ENCODE assay signal across 13 cellular contexts in genomic region chr14:68935761-68936209, GRCh38. TPM values are rescaled to one million over a fixed set of nuclear protein-coding genes. Genes with fewer than 3 reads are reported as not detected.
DNase-seq lines count a peak whose midpoint lies in the region; ATAC-seq, FAIRE-seq and TF ChIP-seq lines count a peak whose summit lies in the region.
"Had no signal": no experiment of that assay in that cellular context is flagged by ENCODE, and none has a peak within 500 bp of the region (broad histone marks: within the 10 kb centered on the region; RNA-seq: fewer than 3 reads in every experiment).

No MANE protein-coding gene starts in this region.

- no peak for ATAC-seq in CD4-positive, CD25-positive, alpha-beta regulatory T cell (ENCODE audit: low read depth in 2 of 2)
- peak; percentile 63 for ATAC-seq in body of pancreas

- no peak for FAIRE-seq in GM19239 (lab: Jason Lieb, UNC)

- TF ChIP-seq POLR2A in body of pancreas (IDR thresholded peaks at IDR 0.05) = peak in 2 of 3 donors; percentile 23 to 34
- no peak for TF ChIP-seq POLR2A in prostate gland (IDR thresholded peaks at IDR 0.05)

- no peaks in the 10 kb centered on the region for H3K27me3 Mint-ChIP-seq in CD4-positive, CD25-positive, alpha-beta regulatory T cell

- H3K36me3 ChIP-seq in CD4-positive, CD25-positive, alpha-beta regulatory T cell (ENCODE audit: control insufficient read depth, insufficient read depth, low read length) = no peaks in the 10 kb centered on the region
- H3K36me3 ChIP-seq in body of pancreas (replicated peaks in 1 of 2; ENCODE audit: insufficient read depth in 1 of 2, low read depth in 2 of 2) = no peaks in the 10 kb centered on the region
- H3K36me3 ChIP-seq in right atrium auricular region = no peaks in the 10 kb centered on the region
- no peaks in the 10 kb centered on the region for H3K36me3 ChIP-seq in prostate gland
- H3K36me3 ChIP-seq in effector memory CD4-positive, alpha-beta T cell (ENCODE audit: control insufficient read depth, insufficient read depth, low read length) = no peaks in the 10 kb centered on the region

- H3K9me3 Mint-ChIP-seq in CD4-positive, CD25-positive, alpha-beta regulatory T cell = no peaks in the 10 kb centered on the region

- 13 to 22% methylated on average over 6 of the region's 6 CpGs for WGBS in body of pancreas, 2 donors
- WGBS in prostate gland = 40% methylated on average over 6 of the region's 6 CpGs

- H3K9me3 ChIP-seq in CD4-positive, CD25-positive, alpha-beta regulatory T cell (ENCODE audit: control insufficient read depth in 2 of 2, low read length in 2 of 2) = no peaks in the 10 kb centered on the region
- H3K9me3 ChIP-seq in body of pancreas (no peaks in the 10 kb centered on the region), right atrium auricular region (no peaks in the 10 kb centered on the region), prostate gland (no peaks in the 10 kb centered on the region)
- no peaks in the 10 kb centered on the region for H3K9me3 ChIP-seq in effector memory CD4-positive, alpha-beta T cell (ENCODE audit: control insufficient read depth, low read length)

- H3K36me3 Mint-ChIP-seq in CD4-positive, CD25-positive, alpha-beta regulatory T cell = peaks cover 11% of the 10 kb centered on the region

- peak overlapping the region in 2 of 3 donors; percentile 74 to 78 for H3K27ac Mint-ChIP-seq in CD4-positive, CD25-positive, alpha-beta regulatory T cell

- intact Hi-C loops in body of pancreas (cut with DNase I) = no loop called here
- intact Hi-C loops in prostate gland (cut with DNase I) = no loop called here

- no peak for TF ChIP-seq CTCF in body of pancreas (IDR thresholded peaks at IDR 0.05)
- no peak for TF ChIP-seq CTCF in right atrium auricular region (IDR thresholded peaks at IDR 0.05)
- TF ChIP-seq CTCF in prostate gland (IDR thresholded peaks at IDR 0.05) = no peak

- peaks cover 5% of the 10 kb centered on the region for H3K4me1 ChIP-seq in CD4-positive, CD25-positive, alpha-beta regulatory T cell (ENCODE audit: control insufficient read depth, insufficient read depth, low read length, poor library complexity, severe bottlenecking)
- H3K4me1 ChIP-seq in body of pancreas = peaks cover 67% of the 10 kb centered on the region
- H3K4me1 ChIP-seq in right atrium auricular region = peaks cover 0 to 84% of the 10 kb centered on the region in 2 donors
- H3K4me1 ChIP-seq in prostate gland (replicated peaks) = peaks cover 27% of the 10 kb centered on the region
- no peaks in the 10 kb centered on the region for H3K4me1 ChIP-seq in effector memory CD4-positive, alpha-beta T cell (ENCODE audit: control insufficient read depth, insufficient read depth, low read length, poor library complexity, severe bottlenecking)

- no peak for DNase-seq in CD4-positive, CD25-positive, alpha-beta regulatory T cell
- DNase-seq in body of pancreas (peak; percentile 77 to 88 (median 83)), right atrium auricular region (ENCODE audit: low spot score) (peak; percentile 84), prostate gland (ENCODE audit: low spot score) (peak; percentile 35), SIG-M5 treated with dmso at 0.1 percent for 504 hours (lab: John Stamatoyannopoulos, UW; ENCODE audit: unreplicated experiment) (no peak), SHP77 treated with DMSO at 0.1 percent for 48 hours (lab: John Stamatoyannopoulos, UW) (no peak), GM19239 (ENCODE audit: insufficient read length, low spot score) (no peak)
- DNase-seq in effector memory CD4-positive, alpha-beta T cell = no peak
- DNase-seq: activated CD4-positive, alpha-beta T cell treated with anti-CD3 and anti-CD28 coated beads for 48 hours; foreskin melanocyte; PC-9 had no signal

- peaks cover 7 to 89% (median 31%) of the 10 kb centered on the region in 4 donors for H3K4me1 Mint-ChIP-seq in CD4-positive, CD25-positive, alpha-beta regulatory T cell

- H3K4me3 Mint-ChIP-seq in CD4-positive, CD25-positive, alpha-beta regulatory T cell = no peak overlapping the region

- no peaks in the 10 kb centered on the region for H3K27me3 ChIP-seq in CD4-positive, CD25-positive, alpha-beta regulatory T cell (ENCODE audit: control insufficient read depth, insufficient read depth, low read length)
- H3K27me3 ChIP-seq in body of pancreas (no peaks in the 10 kb centered on the region), right atrium auricular region (no peaks in the 10 kb centered on the region), prostate gland (replicated peaks; ENCODE audit: insufficient read depth) (no peaks in the 10 kb centered on the region)
- no peaks in the 10 kb centered on the region for H3K27me3 ChIP-seq in effector memory CD4-positive, alpha-beta T cell (replicated peaks; ENCODE audit: control insufficient read depth, insufficient read depth, low read length, poor library complexity, severe bottlenecking)

- no peak overlapping the region for H3K4me3 ChIP-seq in CD4-positive, CD25-positive, alpha-beta regulatory T cell (ENCODE audit: low read depth, low read length)
- H3K4me3 ChIP-seq in body of pancreas (no peak overlapping the region), right atrium auricular region (no peak overlapping the region), prostate gland (no peak overlapping the region)
- H3K4me3 ChIP-seq in effector memory CD4-positive, alpha-beta T cell (ENCODE audit: insufficient read depth, low read depth, low read length, poor library complexity, severe bottlenecking) = no peak overlapping the region
- H3K4me3 ChIP-seq: PC-9 had no signal

- no peak overlapping the region for H3K27ac ChIP-seq in CD4-positive, CD25-positive, alpha-beta regulatory T cell (ENCODE audit: insufficient read depth, low read length, poor library complexity, severe bottlenecking)
- H3K27ac ChIP-seq in body of pancreas = peak overlapping the region; percentile 43 to 91 (median 89)
- H3K27ac ChIP-seq in right atrium auricular region = peak overlapping the region; percentile 86 to 91
- H3K27ac ChIP-seq in prostate gland = peak overlapping the region; percentile 96 to 98
- H3K27ac ChIP-seq in effector memory CD4-positive, alpha-beta T cell (ENCODE audit: insufficient read depth, low read length, poor library complexity, severe bottlenecking) = no peak overlapping the region
- H3K27ac ChIP-seq: C4-2B, parathyroid adenoma, PC-9 had no signal

RNA-seq across cellular contexts. Expression of gene ACTN1, which starts 43.3 kb away (rescaled TPM):
- total RNA-seq in CD4-positive, CD25-positive, alpha-beta regulatory T cell = 47.5 TPM
- polyA plus RNA-seq in CD4-positive, CD25-positive, alpha-beta regulatory T cell = 10 to 100 TPM; 28.3 to 78.8 (median 51.8) TPM
- total RNA-seq in body of pancreas = 10 to 100 TPM; 84.8 to 93.6 TPM
- total RNA-seq in right atrium auricular region = 100 to 1,000 TPM; 170 to 316 TPM
- 100 to 1,000 TPM; 197 to 240 TPM for total RNA-seq in prostate gland

Comparison
In these comparisons a context has a peak if more than half of its experiments do, and no peak if none do; other contexts are left out.
1. DNase-seq: peak in body of pancreas (4 of 4), right atrium auricular region (single experiment) and prostate gland (single experiment); none in CD4-positive, CD25-positive, alpha-beta regulatory T cell (0 of 3), SIG-M5 treated with dmso at 0.1 percent for 504 hours (single experiment), SHP77 treated with DMSO at 0.1 percent for 48 hours (single experiment), effector memory CD4-positive, alpha-beta T cell (0 of 3) and GM19239 (single experiment).
2. H3K27ac ChIP-seq: peak in body of pancreas (4 of 4), right atrium auricular region (2 of 2) and prostate gland (2 of 2); none in CD4-positive, CD25-positive, alpha-beta regulatory T cell (single experiment) and effector memory CD4-positive, alpha-beta T cell (single experiment).